11 cellular contexts compared by ENCODE assay signal in the genomic region with DNA sequence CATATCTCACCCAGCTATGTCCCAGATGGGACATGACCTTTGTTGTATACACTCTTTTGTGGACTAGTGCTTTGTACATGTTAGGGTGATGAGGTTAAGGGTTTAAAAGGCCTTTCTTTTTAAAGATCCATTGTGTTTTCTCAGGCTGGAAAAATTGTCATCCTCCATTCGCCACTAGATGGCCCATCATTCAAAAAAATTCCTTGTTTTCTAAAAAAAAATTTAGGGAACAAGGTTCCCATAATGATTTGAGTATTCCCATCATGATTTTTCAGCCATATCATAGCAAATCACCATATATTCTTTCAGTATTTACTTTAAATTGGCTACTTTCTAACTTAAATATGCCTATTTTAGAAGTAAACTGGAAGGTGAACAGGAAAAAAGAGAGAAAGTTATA.
A peak's percentile ranks its signal among the peaks of the same experiment; 100 is the strongest.
DNase-seq lines count a peak whose midpoint lies in the region; ATAC-seq and TF ChIP-seq lines count a peak whose summit lies in the region.
"Had no signal": no experiment of that assay in that cellular context is flagged by ENCODE, and none has a peak within 500 bp of the region (broad histone marks: within the 10 kb centered on the region; RNA-seq: fewer than 3 reads in every experiment).

No MANE protein-coding gene starts in this region.

- ATAC-seq in IMR-90 (ENCODE audit: low read depth) (no peak; the same call in 1 of the 2 replicates), body of pancreas (no peak), lung (ENCODE audit: insufficient read depth, low FRiP score) (no peak), left colon (no peak)
- ATAC-seq: activated naive CD8-positive, alpha-beta T cell treated with anti-CD3 and anti-CD28 coated beads, Interleukin-2, amount 50 U/mL, for 24 hours had no signal

- no peak overlapping the region for H3K23ac ChIP-seq in IMR-90 (ENCODE audit: low read depth, low read length)

- TF ChIP-seq RAD21 in IMR-90 (IDR thresholded peaks at IDR 0.05; ENCODE audit: low read length), result 0 out of 2 replicates have a peak, but pooled peaks have one; percentile 22

- DNase-seq in BJ (ENCODE audit: low read depth) (no peak), IMR-90 (no peak), body of pancreas (no peak), lung (ENCODE audit: low spot score) (no peak), islet precursor cell (no peak), T-helper 2 cell (no peak), head of caudate nucleus (no peak), left colon (no peak)
- DNase-seq: activated naive CD8-positive, alpha-beta T cell treated with anti-CD3 and anti-CD28 coated beads, Interleukin-2, amount 50 U/mL, for 24 hours; NCI-H146; stimulated activated CD4-positive, alpha-beta T cell treated with anti-CD3 and anti-CD28 coated beads, Interleukin-2, amount 100 ng/mL, for 24 hours had no signal

- no peak overlapping the region for H3K4ac ChIP-seq in IMR-90 (ENCODE audit: low read depth, low read length)

- H3K27ac ChIP-seq in IMR-90 (ENCODE audit: insufficient read depth, low read length) (no peak overlapping the region), body of pancreas (no peak overlapping the region), lung (ENCODE audit: low read depth in 1 of 2, low read length in 1 of 2) (no peak overlapping the region)

- CTCF ChIA-PET in BJ (lab: Yijun Ruan, JAX) (interaction anchor here (0.5 to 5.6 kb wide), 7 partner anchors 9 to 507 kb away, joined by 3 to 73 read pairs (median 4); no protein-coding TSS in a partner anchor), IMR-90 (lab: Yijun Ruan, JAX) (interaction anchor here (0.6 to 3.4 kb wide), 3 partner anchors 12 to 235 kb away, joined by 3 to 24 read pairs (median 3); no protein-coding TSS in a partner anchor)

- POLR2A ChIA-PET in BJ (lab: Charles Lee) (no interaction called here), IMR-90 (lab: Charles Lee; ENCODE audit: unreplicated experiment) (no interaction called here)

- intact Hi-C loops in IMR-90 (cut with micrococcal nuclease) (loop anchor here (1.0 to 5.0 kb wide), 3 partner anchors 214 to 506 kb away; no protein-coding TSS in a partner anchor), body of pancreas (cut with DNase I) (no loop called here), head of caudate nucleus (cut with DNase I) (loop anchor here (5.0 kb wide), 1 partner anchor 236 kb away; no protein-coding TSS in a partner anchor), left colon (cut with DNase I, micrococcal nuclease) (loop anchor here in 1 of 2 donors (10.0 kb wide), 1 partner anchor 234 kb away; no protein-coding TSS in a partner anchor)

- H3K36me3 ChIP-seq in BJ (ENCODE audit: control insufficient read depth, insufficient read depth, low read length) (no peaks in the 10 kb centered on the region), IMR-90 (ENCODE audit: control insufficient read depth, insufficient read depth, low read length) (no peaks in the 10 kb centered on the region), body of pancreas (replicated peaks in 1 of 2; ENCODE audit: insufficient read depth in 1 of 2, low read depth in 2 of 2) (no peaks in the 10 kb centered on the region), lung (ENCODE audit: control insufficient read depth in 2 of 2, insufficient read depth in 2 of 2, low read length in 2 of 2) (no peaks in the 10 kb centered on the region)

- no peak overlapping the region for H3K4me2 ChIP-seq in IMR-90 (ENCODE audit: low read depth, low read length)

- H3K18ac ChIP-seq in IMR-90 (ENCODE audit: low read depth, low read length), result no peak overlapping the region

- H2BK15ac ChIP-seq in IMR-90 (ENCODE audit: low read depth, low read length), result no peak overlapping the region

- no peak overlapping the region for H2AK5ac ChIP-seq in IMR-90 (ENCODE audit: low read depth, low read length)

- no peak overlapping the region for H2BK120ac ChIP-seq in IMR-90 (ENCODE audit: low read depth, low read length)

- H3K56ac ChIP-seq in IMR-90 (ENCODE audit: extremely low read depth, insufficient read depth, low read length), result no peak overlapping the region

- no peak overlapping the region for H4K5ac ChIP-seq in IMR-90 (ENCODE audit: low read depth, low read length)

- no peak overlapping the region for H2AFZ ChIP-seq in IMR-90 (replicated peaks; ENCODE audit: low read length, poor library complexity)

- no peak overlapping the region for H4K91ac ChIP-seq in IMR-90 (ENCODE audit: insufficient read depth, low read depth, low read length)

- no peak overlapping the region for H2BK20ac ChIP-seq in IMR-90 (ENCODE audit: low read depth, low read length)

- H3K9ac ChIP-seq in IMR-90 (ENCODE audit: low read depth, low read length), result no peak overlapping the region

- no peak overlapping the region for H2BK5ac ChIP-seq in IMR-90 (ENCODE audit: low read depth, low read length, poor library complexity, severe bottlenecking)

- H3K4me3 ChIP-seq in BJ (ENCODE audit: low read depth, low read length) (no peak overlapping the region), IMR-90 (ENCODE audit: insufficient read depth, low read depth, low read length) (no peak overlapping the region), body of pancreas (no peak overlapping the region), lung (no peak overlapping the region)

- H2AK9ac ChIP-seq in IMR-90 (replicated peaks; ENCODE audit: low read depth, low read length, poor library complexity), result no peak overlapping the region

- H3K4me1 ChIP-seq in IMR-90 (ENCODE audit: control insufficient read depth, insufficient read depth, low read length) (no peaks in the 10 kb centered on the region), body of pancreas (no peaks in the 10 kb centered on the region), lung (ENCODE audit: control insufficient read depth in 2 of 2, insufficient read depth in 2 of 2, low read length in 2 of 2) (no peaks in the 10 kb centered on the region)

- BruUV-seq in IMR-90 (replicated peaks; lab: Mats Ljungman, UMichigan), result no TSS peak

- in situ Hi-C loops in IMR-90 (cut with MboI; ENCODE audit: low sequenced_read_pairs), result loop anchor here (5.0 to 25.0 kb wide), 2 partner anchors 236 to 501 kb away; no protein-coding TSS in a partner anchor

- no peaks in the 10 kb centered on the region for H3K79me1 ChIP-seq in IMR-90 (ENCODE audit: low read depth in 1 of 2, low read length in 2 of 2)

- H3K27me3 ChIP-seq in BJ (ENCODE audit: control insufficient read depth, insufficient read depth, low read length) (peaks cover 1% of the 10 kb centered on the region; the same call in 1 of the 2 replicates), IMR-90 (ENCODE audit: control insufficient read depth, insufficient read depth, low read length) (peaks cover 4% of the 10 kb centered on the region; the same call in 1 of the 2 replicates), body of pancreas (no peaks in the 10 kb centered on the region), lung (ENCODE audit: control insufficient read depth, insufficient read depth) (no peaks in the 10 kb centered on the region)

- no peaks in the 10 kb centered on the region for H3K9me1 ChIP-seq in IMR-90 (ENCODE audit: insufficient read depth, low read length)

- TF ChIP-seq POLR2A in IMR-90 (IDR thresholded peaks at IDR 0.05; ENCODE audit: low read depth, low read length) (no peak), body of pancreas (IDR thresholded peaks at IDR 0.05) (no peak)

- H3K9me3 ChIP-seq in IMR-90 (ENCODE audit: control insufficient read depth, insufficient read depth, low read length) (no peaks in the 10 kb centered on the region), body of pancreas (no peaks in the 10 kb centered on the region), lung (ENCODE audit: control insufficient read depth in 2 of 2, insufficient read depth in 1 of 2, low read length in 1 of 2) (no peaks in the 10 kb centered on the region)

- peak; percentile 45 for TF ChIP-seq CTCF in BJ (IDR thresholded peaks at IDR 0.05; ENCODE audit: insufficient read depth, low read depth, low read length)
- peak; percentile 51 for TF ChIP-seq CTCF in IMR-90 (conservative IDR thresholded peaks at IDR 0.05; ENCODE audit: low read depth, low read length)
- TF ChIP-seq CTCF in body of pancreas (IDR thresholded peaks at IDR 0.05), result peak; percentile 14 to 46 (median 43)
- TF ChIP-seq CTCF in lung (IDR thresholded peaks at IDR 0.05; ENCODE audit: control extremely low read depth, extremely low read depth), result peak; percentile 3

- no peaks in the 10 kb centered on the region for H4K20me1 ChIP-seq in IMR-90 (ENCODE audit: insufficient read depth, low read length)

- H3K14ac ChIP-seq in IMR-90 (replicated peaks; ENCODE audit: low read depth, low read length), result no peak overlapping the region

- no CpG with 5 or more reads among the region's 1 CpG for WGBS in IMR-90 (ENCODE audit: extremely low coverage in 2 of 2, insufficient read length in 1 of 2), 2 experiments
- 0 to 5% methylated on average over 1 of the region's 1 CpG for WGBS in body of pancreas, 2 donors
- 15 to 44% methylated on average over 1 of the region's 1 CpG for WGBS in lung, 2 donors

- dilution Hi-C loops in IMR-90 (cut with HindIII; ENCODE audit: low sequenced_read_pairs, unreplicated experiment), result no loop called here

- H4K8ac ChIP-seq in IMR-90 (ENCODE audit: low read depth in 2 of 2, low read length in 2 of 2), result no peak overlapping the region

TF ChIP-seq in IMR-90, 13 proteins besides CTCF, POLR2A, EP300 and RAD21:
- TF ChIP-seq SMC3 (IDR thresholded peaks at IDR 0.05; ENCODE audit: low read depth, low read length) (peak; percentile 39), CEBPB (IDR thresholded peaks at IDR 0.05; ENCODE audit: low read depth, low read length) (no peak)
- TF ChIP-seq, protein P1, sequence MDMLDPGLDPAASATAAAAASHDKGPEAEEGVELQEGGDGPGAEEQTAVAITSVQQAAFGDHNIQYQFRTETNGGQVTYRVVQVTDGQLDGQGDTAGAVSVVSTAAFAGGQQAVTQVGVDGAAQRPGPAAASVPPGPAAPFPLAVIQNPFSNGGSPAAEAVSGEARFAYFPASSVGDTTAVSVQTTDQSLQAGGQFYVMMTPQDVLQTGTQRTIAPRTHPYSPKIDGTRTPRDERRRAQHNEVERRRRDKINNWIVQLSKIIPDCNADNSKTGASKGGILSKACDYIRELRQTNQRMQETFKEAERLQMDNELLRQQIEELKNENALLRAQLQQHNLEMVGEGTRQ (IDR thresholded peaks at IDR 0.05; ENCODE audit: low read depth, low read length), result no peak
